8 cellular contexts compared by ENCODE assay signal in the genomic region with DNA sequence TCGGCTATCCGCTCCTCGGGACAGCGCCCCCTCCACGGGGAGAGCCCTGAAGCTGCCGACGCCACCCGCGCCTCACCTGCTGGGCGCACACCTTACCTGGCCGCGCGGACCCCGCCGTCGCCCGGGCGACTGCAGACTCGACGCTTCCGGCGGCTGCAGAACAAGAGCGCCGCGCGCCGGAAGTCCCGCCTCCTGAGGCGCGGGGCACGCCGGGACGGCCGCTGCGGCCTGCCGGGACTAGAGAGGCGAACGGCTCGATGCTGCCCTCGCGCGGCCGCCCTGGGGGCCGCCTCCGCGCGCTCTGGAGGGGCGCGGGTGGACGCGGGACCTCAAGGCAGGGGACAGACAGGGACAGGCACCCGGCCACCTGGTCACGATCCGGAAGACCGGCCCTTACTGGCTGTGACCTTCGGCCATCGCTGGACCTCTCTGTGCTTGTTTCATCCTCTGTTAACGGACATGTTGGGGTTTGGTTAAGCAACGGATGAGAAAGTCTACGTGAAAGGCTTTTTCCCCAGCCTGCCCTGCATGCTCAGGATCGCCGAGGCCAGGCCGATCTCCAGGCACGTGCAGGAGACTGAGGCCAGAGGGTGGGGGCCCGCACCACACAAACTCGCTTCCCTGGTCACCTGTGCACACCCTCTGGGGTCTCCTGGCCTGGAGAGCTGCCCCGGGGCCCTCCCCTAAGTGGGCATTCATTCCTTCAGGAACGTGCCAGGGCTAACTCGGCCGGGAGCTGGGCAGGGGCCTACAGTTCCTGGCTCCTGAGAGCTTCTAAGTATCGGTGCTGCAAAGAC. TPM values are rescaled to one million over a fixed set of nuclear protein-coding genes. Genes with fewer than 3 reads are reported as not detected.
A peak's percentile ranks its signal among the peaks of the same experiment; 100 is the strongest.
DNase-seq lines count a peak whose midpoint lies in the region; ATAC-seq and TF ChIP-seq lines count a peak whose summit lies in the region.

A gene with protein sequence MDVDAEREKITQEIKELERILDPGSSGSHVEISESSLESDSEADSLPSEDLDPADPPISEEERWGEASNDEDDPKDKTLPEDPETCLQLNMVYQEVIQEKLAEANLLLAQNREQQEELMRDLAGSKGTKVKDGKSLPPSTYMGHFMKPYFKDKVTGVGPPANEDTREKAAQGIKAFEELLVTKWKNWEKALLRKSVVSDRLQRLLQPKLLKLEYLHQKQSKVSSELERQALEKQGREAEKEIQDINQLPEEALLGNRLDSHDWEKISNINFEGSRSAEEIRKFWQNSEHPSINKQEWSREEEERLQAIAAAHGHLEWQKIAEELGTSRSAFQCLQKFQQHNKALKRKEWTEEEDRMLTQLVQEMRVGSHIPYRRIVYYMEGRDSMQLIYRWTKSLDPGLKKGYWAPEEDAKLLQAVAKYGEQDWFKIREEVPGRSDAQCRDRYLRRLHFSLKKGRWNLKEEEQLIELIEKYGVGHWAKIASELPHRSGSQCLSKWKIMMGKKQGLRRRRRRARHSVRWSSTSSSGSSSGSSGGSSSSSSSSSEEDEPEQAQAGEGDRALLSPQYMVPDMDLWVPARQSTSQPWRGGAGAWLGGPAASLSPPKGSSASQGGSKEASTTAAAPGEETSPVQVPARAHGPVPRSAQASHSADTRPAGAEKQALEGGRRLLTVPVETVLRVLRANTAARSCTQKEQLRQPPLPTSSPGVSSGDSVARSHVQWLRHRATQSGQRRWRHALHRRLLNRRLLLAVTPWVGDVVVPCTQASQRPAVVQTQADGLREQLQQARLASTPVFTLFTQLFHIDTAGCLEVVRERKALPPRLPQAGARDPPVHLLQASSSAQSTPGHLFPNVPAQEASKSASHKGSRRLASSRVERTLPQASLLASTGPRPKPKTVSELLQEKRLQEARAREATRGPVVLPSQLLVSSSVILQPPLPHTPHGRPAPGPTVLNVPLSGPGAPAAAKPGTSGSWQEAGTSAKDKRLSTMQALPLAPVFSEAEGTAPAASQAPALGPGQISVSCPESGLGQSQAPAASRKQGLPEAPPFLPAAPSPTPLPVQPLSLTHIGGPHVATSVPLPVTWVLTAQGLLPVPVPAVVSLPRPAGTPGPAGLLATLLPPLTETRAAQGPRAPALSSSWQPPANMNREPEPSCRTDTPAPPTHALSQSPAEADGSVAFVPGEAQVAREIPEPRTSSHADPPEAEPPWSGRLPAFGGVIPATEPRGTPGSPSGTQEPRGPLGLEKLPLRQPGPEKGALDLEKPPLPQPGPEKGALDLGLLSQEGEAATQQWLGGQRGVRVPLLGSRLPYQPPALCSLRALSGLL (N-terminal part only) (minus strand): TSS at position 133 of the 797 bp plus-strand sequence. CDS start 1,742 bp downstream, outside the sequence.

- H3K27me3 ChIP-seq in PC-3 (ENCODE audit: low read length) (no peaks in the 10 kb centered on the region), esophagus muscularis mucosa (no peaks in the 10 kb centered on the region), muscle layer of colon (ENCODE audit: control insufficient read depth in 1 of 2, insufficient read depth in 2 of 2, low read length in 2 of 2) (no peaks in the 10 kb centered on the region)

- POLR2A ChIA-PET in PC-3 (lab: Charles Lee; ENCODE audit: unreplicated experiment): no interaction called here

- no peaks in the 10 kb centered on the region for H3K9me3 ChIP-seq in PC-3 (ENCODE audit: low read length)
- H3K9me3 ChIP-seq in esophagus muscularis mucosa: no peaks in the 10 kb centered on the region
- H3K9me3 ChIP-seq in muscle layer of colon (ENCODE audit: low read length): no peaks in the 10 kb centered on the region

- H3K27ac ChIP-seq in PC-3 (ENCODE audit: low read length) (no peak within 1 kb of the TSS; the same call in 1 of the 2 replicates), esophagus muscularis mucosa (replicated peaks in 1 of 4) (peak within 1 kb of the TSS; percentile 50 to 74 (median 62)), muscle layer of colon (ENCODE audit: low read depth, low read length) (peak within 1 kb of the TSS; percentile 36)

- H3K4me1 ChIP-seq in PC-3 (ENCODE audit: insufficient read depth, low read length) (peaks cover 12% of the 10 kb centered on the region), esophagus muscularis mucosa (peaks cover 18 to 25% (median 24%) of the 10 kb centered on the region in 4 donors), muscle layer of colon (ENCODE audit: insufficient read depth, low read length) (peaks cover 18% of the 10 kb centered on the region)

- no peak for TF ChIP-seq EP300 in esophagus muscularis mucosa (IDR thresholded peaks at IDR 0.05)

- H3F3A ChIP-seq in PC-3 (ENCODE audit: low read length, unreplicated experiment): no peaks in the 10 kb centered on the region

- peaks cover 23% of the 10 kb centered on the region for H3K79me2 ChIP-seq in PC-3 (ENCODE audit: low read length)

- H3K4me3 ChIP-seq in PC-3 (ENCODE audit: low read length): peak within 1 kb of the TSS; percentile 91
- peak within 1 kb of the TSS; percentile 80 to 100 (median 88) for H3K4me3 ChIP-seq in esophagus muscularis mucosa
- peak within 1 kb of the TSS; percentile 78 to 81 for H3K4me3 ChIP-seq in muscle layer of colon (ENCODE audit: low read depth in 1 of 2, low read length in 2 of 2)

- no peaks in the 10 kb centered on the region for H3K9me2 ChIP-seq in PC-3 (replicated peaks; ENCODE audit: low read length)

- TF ChIP-seq CTCF in PC-3 (conservative IDR thresholded peaks at IDR 0.05; ENCODE audit: low read depth, low read length): peak; percentile 73
- TF ChIP-seq CTCF in esophagus muscularis mucosa (IDR thresholded peaks at IDR 0.05): peak; percentile 98 to 99 (median 98)

- H3K4me2 ChIP-seq in PC-3 (ENCODE audit: low read length): peak within 1 kb of the TSS; percentile 94

- peak; percentile 82 for DNase-seq in COLO829 (ENCODE audit: low spot score)
- DNase-seq in HuH-7 (ENCODE audit: low spot score): peak; percentile 96
- peak; percentile 85 for DNase-seq in PC-3
- DNase-seq in activated T-cell treated with anti-CD3 and anti-CD28 coated beads for 48 hours (ENCODE audit: low read depth): peak; percentile 91
- DNase-seq in esophagus muscularis mucosa (ENCODE audit: extremely low spot score): peak; percentile 93
- peak; percentile 91 for DNase-seq in stimulated activated CD8-positive, alpha-beta memory T cell treated with anti-CD3 and anti-CD28 coated beads, Interleukin-4, amount 100 ng/mL, for 48 hours

- intact Hi-C loops in PC-3 (cut with micrococcal nuclease): loop anchor here (2.0 kb wide), 1 partner anchor 61 kb away; no protein-coding TSS in a partner anchor
- intact Hi-C loops in esophagus muscularis mucosa (cut with DNase I): no loop called here

- peak within 1 kb of the TSS; percentile 69 for H2AFZ ChIP-seq in PC-3 (ENCODE audit: low read length)

- ATAC-seq in GM21367 (IDR thresholded peaks at IDR 0.05; ENCODE audit: unreplicated experiment) (peak; percentile 48), PC-3 (peak; percentile 90)

- no TSS peak for BruUV-seq in PC-3 (replicated peaks; lab: Mats Ljungman, UMichigan)

- H4K20me1 ChIP-seq in PC-3 (ENCODE audit: low read length): no peaks in the 10 kb centered on the region

- CTCF ChIA-PET in PC-3 (lab: Charles Lee): no interaction called here

- TF ChIP-seq POLR2A in esophagus muscularis mucosa (IDR thresholded peaks at IDR 0.05; ENCODE audit: low read depth): no peak

- 7% methylated on average over 9 of the region's 71 CpGs for WGBS in esophagus muscularis mucosa

- H3K9ac ChIP-seq in PC-3 (ENCODE audit: low read length) (peak within 1 kb of the TSS; percentile 82), muscle layer of colon (ENCODE audit: low read length) (peak within 1 kb of the TSS; percentile 41)

- H3K36me3 ChIP-seq in PC-3 (ENCODE audit: low read depth, low read length) (peaks cover 3% of the 10 kb centered on the region; the same call in 1 of the 2 replicates), esophagus muscularis mucosa (peaks cover 21 to 65% (median 62%) of the 10 kb centered on the region in 4 donors), muscle layer of colon (ENCODE audit: insufficient read depth, low read length) (peaks cover 50% of the 10 kb centered on the region)

RNA-seq across cellular contexts. Expression of the gene that starts here (rescaled TPM):
- total RNA-seq in PC-3 (2014; rRNA removed) (7.5 and 7.8 TPM in 2 replicates), esophagus muscularis mucosa (1 to 10 TPM; 3.3 to 8.4 (median 4.9) TPM)
